Comparison of ENCODE assay signal across 34 cellular contexts in the genomic region with DNA sequence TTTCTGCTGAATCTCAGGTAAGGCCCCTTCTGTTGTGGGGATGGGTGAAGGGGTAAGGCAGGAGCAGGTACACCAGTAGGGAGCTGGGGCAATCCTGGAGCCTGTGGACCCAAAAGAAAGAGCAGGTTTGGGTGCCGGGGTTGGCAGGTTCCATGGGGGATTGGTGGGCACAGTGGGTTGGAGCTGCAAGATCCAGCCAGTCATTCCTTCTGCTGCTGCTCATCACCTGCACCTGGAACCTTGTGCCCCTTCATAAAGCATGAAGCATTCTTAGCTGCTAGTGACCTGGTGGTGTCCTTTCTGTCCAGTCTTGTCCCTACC. TPM values are rescaled to one million over a fixed set of nuclear protein-coding genes. Genes with fewer than 3 reads are reported as not detected.
"Had no signal": no experiment of that assay in that cellular context is flagged by ENCODE, and none has a peak within 500 bp of the region (broad histone marks: within the 10 kb centered on the region; RNA-seq: fewer than 3 reads in every experiment).

No MANE protein-coding gene starts in this region.

- H3K4me1 ChIP-seq: lower lobe of right lung, stomach, thyroid gland had no signal

- H3K4me3 ChIP-seq: ascending aorta, esophagus squamous epithelium, hepatocyte, lower lobe of right lung, mucosa of descending colon, stomach, thyroid gland had no signal

- H3K36me3 Mint-ChIP-seq: activated naive CD4-positive, alpha-beta T cell treated with anti-CD3 and anti-CD28 coated beads, Interleukin-2, amount 10 ng/mL, durations not matched to agents 7 days and 5 days; activated naive CD8-positive, alpha-beta T cell treated with anti-CD3 and anti-CD28 coated beads, Interleukin-2, amount 10 ng/mL, durations not matched to agents 7 days and 5 days had no signal

- H3K9ac ChIP-seq: SK-N-SH had no signal

- H3K27me3 ChIP-seq: ascending aorta, brain microvascular endothelial cell, esophagus squamous epithelium, hepatocyte, thyroid gland had no signal

- H3K27ac ChIP-seq: ascending aorta, brain microvascular endothelial cell, esophagus squamous epithelium, hepatocyte, lower lobe of right lung, neutrophil, stomach, thyroid gland, VCaP had no signal

- H3K4me3 Mint-ChIP-seq: activated CD4-positive, alpha-beta memory T cell treated with anti-CD3 and anti-CD28 coated beads for 36 hours; activated naive CD4-positive, alpha-beta T cell treated with anti-CD3 and anti-CD28 coated beads, Interleukin-2, amount 10 ng/mL, durations not matched to agents 7 days and 5 days; activated naive CD8-positive, alpha-beta T cell treated with anti-CD3 and anti-CD28 coated beads, Interleukin-2, amount 10 ng/mL, durations not matched to agents 7 days and 5 days; activated T-helper 1 cell treated with anti-CD3 and anti-CD28 coated beads, Interleukin-12 subunit alpha, Interleukin-12 subunit beta, Interleukin-2, Interleukin-4 antibody, amounts not matched to agents 30 ng/mL and 10 ng/mL and 1 ng/mL, durations not matched to agents 14 hours and 24 hours and 36 hours; dendritic cell treated with granulocyte-macrophage colony-stimulating factor and Interleukin-4, amounts not matched to agents 40 ng/mL and 50 ng/mL, for 4 days; nephron; stimulated activated naive B cell treated with anti-CD40 and anti-IgM and Interleukin-4, amounts not matched to agents 10 μg/mL and 1 μg/mL and 100 μg/mL, for 72 hours; T-helper 1 cell treated with Interleukin-12 subunit alpha and Interleukin-12 subunit beta and Interleukin-4 antibody, amounts not matched to agents 30 μg/mL and 1 μg/mL, for 36 hours had no signal

- ATAC-seq: activated CD4-positive, CD25-positive, alpha-beta regulatory T cell treated with anti-CD3 and anti-CD28 coated beads, Interleukin-2, amount 50 U/mL, for 24 hours; lower lobe of right lung; sciatic nerve; stimulated activated naive B cell treated with anti-CD40 and anti-IgM and Interleukin-4, amounts not matched to agents 10 μg/mL and 1 μg/mL and 100 μg/mL, for 72 hours had no signal

- H2AFZ ChIP-seq: hepatocyte had no signal

- H3K27ac Mint-ChIP-seq: activated CD4-positive, alpha-beta memory T cell treated with anti-CD3 and anti-CD28 coated beads for 36 hours; activated naive CD4-positive, alpha-beta T cell treated with anti-CD3 and anti-CD28 coated beads, Interleukin-2, amount 10 ng/mL, durations not matched to agents 7 days and 5 days; activated naive CD8-positive, alpha-beta T cell treated with anti-CD3 and anti-CD28 coated beads, Interleukin-2, amount 10 ng/mL, durations not matched to agents 7 days and 5 days; activated T-helper 1 cell treated with anti-CD3 and anti-CD28 coated beads, Interleukin-12 subunit alpha, Interleukin-12 subunit beta, Interleukin-2, Interleukin-4 antibody, amounts not matched to agents 30 ng/mL and 10 ng/mL and 1 ng/mL, durations not matched to agents 14 hours and 24 hours and 36 hours; dendritic cell treated with granulocyte-macrophage colony-stimulating factor and Interleukin-4, amounts not matched to agents 40 ng/mL and 50 ng/mL, for 4 days; progenitor cell of endocrine pancreas; stimulated activated naive B cell treated with anti-CD40 and anti-IgM and Interleukin-4, amounts not matched to agents 10 μg/mL and 1 μg/mL and 100 μg/mL, for 72 hours; T-helper 1 cell treated with Interleukin-12 subunit alpha and Interleukin-12 subunit beta and Interleukin-4 antibody, amounts not matched to agents 30 μg/mL and 1 μg/mL, for 36 hours had no signal

- H3K9me3 ChIP-seq: neutrophil, thyroid gland had no signal

- H3K36me3 ChIP-seq: ascending aorta, brain microvascular endothelial cell, esophagus squamous epithelium, lower lobe of right lung, neutrophil, stomach, thyroid gland had no signal

- DNase-seq: activated CD4-positive, alpha-beta memory T cell treated with anti-CD3 and anti-CD28 coated beads for 36 hours; activated CD4-positive, alpha-beta T cell treated with anti-CD3 and anti-CD28 coated beads for 48 hours; activated CD8-positive, alpha-beta memory T cell treated with anti-CD3 and anti-CD28 coated beads, Interleukin-2, amount 50 U/mL, for 4 hours; activated effector memory CD4-positive, alpha-beta T cell treated with anti-CD3 and anti-CD28 coated beads, Interleukin-2, amount 50 U/mL, for 16 hours; activated naive CD4-positive, alpha-beta T cell treated with anti-CD3 and anti-CD28 coated beads, Interleukin-2, amount 10 ng/mL, durations not matched to agents 7 days and 5 days; activated naive CD8-positive, alpha-beta T cell treated with anti-CD3 and anti-CD28 coated beads, Interleukin-2, amount 10 ng/mL, durations not matched to agents 7 days and 5 days; activated T-cell treated with anti-CD3 and anti-CD28 coated beads, Interleukin-2, amount 50 U/mL, for 1 hour; central memory CD4-positive, alpha-beta T cell; esophagus squamous epithelium; left colon; lower lobe of right lung; mucosa of descending colon; SK-N-SH; small intestine; stimulated activated CD4-positive, alpha-beta T cell treated with anti-CD3 and anti-CD28 coated beads, Interleukin-1b, Interleukin-23, amount 100 ng/mL, for 48 hours; stimulated activated CD4-positive, alpha-beta T cell treated with anti-CD3 and anti-CD28 coated beads, Interleukin-4, amount 100 ng/mL, for 4 hours; stimulated activated CD8-positive, alpha-beta memory T cell treated with anti-CD3 and anti-CD28 coated beads, Interleukin-4, amount 100 ng/mL, for 48 hours; stimulated activated naive B cell treated with anti-CD40 and anti-IgM and Interleukin-4, amounts not matched to agents 10 μg/mL and 1 μg/mL and 100 μg/mL, for 72 hours; stomach; T-helper 9 cell; thyroid gland had no signal

- H3K4me1 Mint-ChIP-seq: activated naive CD4-positive, alpha-beta T cell treated with anti-CD3 and anti-CD28 coated beads, Interleukin-2, amount 10 ng/mL, durations not matched to agents 7 days and 5 days; activated naive CD8-positive, alpha-beta T cell treated with anti-CD3 and anti-CD28 coated beads, Interleukin-2, amount 10 ng/mL, durations not matched to agents 7 days and 5 days; stimulated activated naive B cell treated with anti-CD40 and anti-IgM and Interleukin-4, amounts not matched to agents 10 μg/mL and 1 μg/mL and 100 μg/mL, for 72 hours had no signal

- H3K4me2 ChIP-seq: hepatocyte, SK-N-SH had no signal

RNA-seq across cellular contexts. Expression of a gene that starts 24.9 kb away (rescaled TPM):
- total RNA-seq: activated CD4-positive, alpha-beta memory T cell treated with anti-CD3 and anti-CD28 coated beads for 36 hours; activated CD8-positive, alpha-beta memory T cell treated with anti-CD3 and anti-CD28 coated beads for 36 hours; activated naive CD8-positive, alpha-beta T cell treated with anti-CD3 and anti-CD28 coated beads, Interleukin-2, amount 10 ng/mL, durations not matched to agents 7 days and 5 days; activated T-helper 1 cell treated with anti-CD3 and anti-CD28 coated beads, Interleukin-12 subunit alpha, Interleukin-12 subunit beta, Interleukin-2, Interleukin-4 antibody, amounts not matched to agents 30 ng/mL and 10 ng/mL and 1 ng/mL, durations not matched to agents 14 hours and 24 hours and 36 hours had no signal
